Comparison of ENCODE assay signal across 8 cellular contexts in genomic region chr16:21511315-21512210, GRCh38.
A peak's percentile ranks its signal among the peaks of the same experiment; 100 is the strongest.
DNase-seq lines count a peak whose midpoint lies in the region; ATAC-seq and TF ChIP-seq lines count a peak whose summit lies in the region.
"Not testable (repeated sequence)": the region's sequence is repeated elsewhere in the genome, so short reads cannot be mapped to it uniquely, and the experiment has no call there.

No MANE protein-coding gene starts in this region.

- TF ChIP-seq CTCF in C4-2B (conservative IDR thresholded peaks at IDR 0.05); IMR-90 (conservative IDR thresholded peaks at IDR 0.05; ENCODE audit: low read depth, low read length); right atrium auricular region (IDR thresholded peaks at IDR 0.05): not testable (repeated sequence)

- in situ Hi-C loops in IMR-90 (cut with MboI; ENCODE audit: low sequenced_read_pairs), result not testable (repeated sequence)

- H3K27ac Mint-ChIP-seq in activated naive CD4-positive, alpha-beta T cell treated with anti-CD3 and anti-CD28 coated beads, Interleukin-2, amount 50 U/mL, for 72 hours, result peak overlapping the region; percentile 97 to 100
- peak overlapping the region; percentile 15 to 96 (median 78) for H3K27ac Mint-ChIP-seq in naive thymus-derived CD8-positive, alpha-beta T cell

- H3K27me3 Mint-ChIP-seq in naive thymus-derived CD8-positive, alpha-beta T cell, result not testable (repeated sequence)

- not testable (repeated sequence) for H3K4me3 ChIP-seq in IMR-90 (ENCODE audit: insufficient read depth, low read depth, low read length); ectodermal cell (ENCODE audit: insufficient read depth, low read depth, low read length)
- peak overlapping the region in 1 of 2 donors; percentile 7 for H3K4me3 ChIP-seq in right atrium auricular region

- ATAC-seq in IMR-90 (ENCODE audit: low read depth) (peak; percentile 89), SK-N-SH treated with all-trans-retinoic acid at 6 μM for 48 hours (peak; percentile 85)
- not testable (repeated sequence) for ATAC-seq in activated naive CD4-positive, alpha-beta T cell treated with anti-CD3 and anti-CD28 coated beads, Interleukin-2, amount 50 U/mL, for 72 hours; naive thymus-derived CD8-positive, alpha-beta T cell; stimulated activated naive CD8-positive, alpha-beta T cell treated with anti-CD3 and anti-CD28 coated beads, Interleukin-15, Interleukin-2, amounts not matched to agents 100 U/mL and 50 U/mL, for 24 hours

- H3K79me1 ChIP-seq in IMR-90 (ENCODE audit: low read depth in 1 of 2, low read length in 2 of 2), result peaks cover 8 to 75% of the 10 kb centered on the region in 2 experiments; a peak in 3 of 4 replicates

- H4K8ac ChIP-seq in IMR-90 (ENCODE audit: low read depth in 2 of 2, low read length in 2 of 2), result peak overlapping the region in 1 of 2 experiments; percentile 35; a peak in 1 of 4 replicates

- H2AK9ac ChIP-seq in IMR-90 (replicated peaks; ENCODE audit: low read depth, low read length, poor library complexity), result peak overlapping the region; percentile 78

- peaks cover 95% of the 10 kb centered on the region for H4K20me1 ChIP-seq in IMR-90 (ENCODE audit: insufficient read depth, low read length)

- intact Hi-C loops in IMR-90 (cut with micrococcal nuclease), result not testable (repeated sequence)

- H2BK120ac ChIP-seq in IMR-90 (ENCODE audit: low read depth, low read length), result peak overlapping the region; percentile 53; the same call in 1 of the 2 replicates

- H3K9me3 ChIP-seq in IMR-90 (ENCODE audit: control insufficient read depth, insufficient read depth, low read length); ectodermal cell (ENCODE audit: control insufficient read depth, low read length); right atrium auricular region: not testable (repeated sequence)

- peaks cover 8 to 46% of the 10 kb centered on the region in 2 donors for H3K36me3 Mint-ChIP-seq in activated naive CD4-positive, alpha-beta T cell treated with anti-CD3 and anti-CD28 coated beads, Interleukin-2, amount 50 U/mL, for 72 hours
- peaks cover 0 to 30% (median 0%) of the 10 kb centered on the region in 3 donors for H3K36me3 Mint-ChIP-seq in naive thymus-derived CD8-positive, alpha-beta T cell

- not testable (repeated sequence) for H2BK15ac ChIP-seq in IMR-90 (ENCODE audit: low read depth, low read length)

- not testable (repeated sequence) for TF ChIP-seq POLR2A in IMR-90 (IDR thresholded peaks at IDR 0.05; ENCODE audit: low read depth, low read length)

- not testable (repeated sequence) for TF ChIP-seq RAD21 in IMR-90 (IDR thresholded peaks at IDR 0.05; ENCODE audit: low read length)

- H3K4me1 ChIP-seq in IMR-90 (ENCODE audit: control insufficient read depth, insufficient read depth, low read length) (peaks cover 34% of the 10 kb centered on the region), ectodermal cell (ENCODE audit: control insufficient read depth, insufficient read depth, low read length) (peaks cover 19% of the 10 kb centered on the region), right atrium auricular region (peaks cover 0 to 88% of the 10 kb centered on the region in 2 donors)

- CTCF ChIA-PET in IMR-90 (lab: Yijun Ruan, JAX), result not testable (repeated sequence)

- peak overlapping the region; percentile 73; the same call in 1 of the 2 replicates for H3K18ac ChIP-seq in IMR-90 (ENCODE audit: low read depth, low read length)

- dilution Hi-C loops in IMR-90 (cut with HindIII; ENCODE audit: low sequenced_read_pairs, unreplicated experiment), result not testable (repeated sequence)

- not testable (repeated sequence) for BruUV-seq in IMR-90 (replicated peaks; lab: Mats Ljungman, UMichigan)

- peak overlapping the region; percentile 97 for H3K27ac ChIP-seq in C4-2B
- peak overlapping the region; percentile 79; the same call in 1 of the 2 replicates for H3K27ac ChIP-seq in IMR-90 (ENCODE audit: insufficient read depth, low read length)
- H3K27ac ChIP-seq in ectodermal cell (ENCODE audit: insufficient read depth, low read depth, low read length, poor library complexity, severe bottlenecking), result peak overlapping the region; percentile 26
- H3K27ac ChIP-seq in right atrium auricular region, result peak overlapping the region; percentile 83 to 88

- peak overlapping the region; percentile 82 for H3K4me2 ChIP-seq in IMR-90 (ENCODE audit: low read depth, low read length)

- 0 out of 2 replicates have a peak overlapping the region, but pooled peaks have one; percentile 59 for H2BK20ac ChIP-seq in IMR-90 (ENCODE audit: low read depth, low read length)

- WGBS in IMR-90 (ENCODE audit: extremely low coverage in 2 of 2, insufficient read length in 1 of 2), 2 experiments, result 56% methylated on average over 24 of the region's 29 CpGs; no CpG with 5 or more reads in 1 of the 2 experiments
- 88% methylated on average over 29 of the region's 29 CpGs for WGBS in ectodermal cell, 2 experiments

- peak overlapping the region; percentile 65; the same call in 1 of the 2 replicates for H4K5ac ChIP-seq in IMR-90 (ENCODE audit: low read depth, low read length)

- H3K4me3 Mint-ChIP-seq in naive thymus-derived CD8-positive, alpha-beta T cell, result peak overlapping the region in 2 of 10 donors; percentile 22 to 51

- H3K9me3 Mint-ChIP-seq in activated naive CD4-positive, alpha-beta T cell treated with anti-CD3 and anti-CD28 coated beads, Interleukin-2, amount 50 U/mL, for 72 hours; naive thymus-derived CD8-positive, alpha-beta T cell: not testable (repeated sequence)

- H2AK5ac ChIP-seq in IMR-90 (ENCODE audit: low read depth, low read length), result peak overlapping the region; percentile 50

- POLR2A ChIA-PET in IMR-90 (lab: Charles Lee; ENCODE audit: unreplicated experiment), result not testable (repeated sequence)
- POLR2A ChIA-PET in naive thymus-derived CD8-positive, alpha-beta T cell (lab: Charles Lee), result interaction anchor here (1.6 kb wide), 1 partner anchor 10 kb away, joined by 4 read pairs; no protein-coding TSS in a partner anchor

- H3K56ac ChIP-seq in IMR-90 (ENCODE audit: extremely low read depth, insufficient read depth, low read length), result not testable (repeated sequence)

- 0 out of 2 replicates have a peak overlapping the region, but pooled peaks have one; percentile 72 for H3K14ac ChIP-seq in IMR-90 (replicated peaks; ENCODE audit: low read depth, low read length)

- H3K27me3 ChIP-seq in IMR-90 (ENCODE audit: control insufficient read depth, insufficient read depth, low read length); ectodermal cell (ENCODE audit: control insufficient read depth, insufficient read depth, low read length, poor library complexity, severe bottlenecking); right atrium auricular region: not testable (repeated sequence)

- H2AFZ ChIP-seq in IMR-90 (replicated peaks; ENCODE audit: low read length, poor library complexity), result not testable (repeated sequence)

- H3K4ac ChIP-seq in IMR-90 (ENCODE audit: low read depth, low read length), result peak overlapping the region; percentile 87

- peak overlapping the region; percentile 68 for H4K91ac ChIP-seq in IMR-90 (ENCODE audit: insufficient read depth, low read depth, low read length)

- not testable (repeated sequence) for H3K36me3 ChIP-seq in IMR-90 (ENCODE audit: control insufficient read depth, insufficient read depth, low read length); ectodermal cell (ENCODE audit: control insufficient read depth, insufficient read depth, low read length); right atrium auricular region

- peaks cover 37 to 88% (median 80%) of the 10 kb centered on the region in 4 donors for H3K4me1 Mint-ChIP-seq in naive thymus-derived CD8-positive, alpha-beta T cell

- peak; percentile 55 for DNase-seq in IMR-90
- peak in 1 of 2 donors; percentile 51 for DNase-seq in activated naive CD4-positive, alpha-beta T cell treated with anti-CD3 and anti-CD28 coated beads, Interleukin-2, amount 50 U/mL, for 72 hours (ENCODE audit: low spot score in 2 of 2)
- DNase-seq in right atrium auricular region (ENCODE audit: low spot score), result peak; percentile 91
- peak in 3 of 10 donors; percentile 0 to 54 (median 19) for DNase-seq in naive thymus-derived CD8-positive, alpha-beta T cell
- peak; percentile 7 for DNase-seq in stimulated activated naive CD8-positive, alpha-beta T cell treated with anti-CD3 and anti-CD28 coated beads, Interleukin-15, Interleukin-2, amounts not matched to agents 100 U/mL and 50 U/mL, for 24 hours

- not testable (repeated sequence) for H3K23ac ChIP-seq in IMR-90 (ENCODE audit: low read depth, low read length)

- H3K9ac ChIP-seq in IMR-90 (ENCODE audit: low read depth, low read length), result not testable (repeated sequence)

- peak overlapping the region; percentile 84 for H2BK5ac ChIP-seq in IMR-90 (ENCODE audit: low read depth, low read length, poor library complexity, severe bottlenecking)

- peaks cover 41% of the 10 kb centered on the region for H3K9me1 ChIP-seq in IMR-90 (ENCODE audit: insufficient read depth, low read length)

TF ChIP-seq in IMR-90, 13 proteins besides CTCF, POLR2A, EP300 and RAD21:
- peak; percentile 72 for TF ChIP-seq NFE2L2 (IDR thresholded peaks at IDR 0.05; ENCODE audit: low read depth, low read length)
- TF ChIP-seq BHLHE40 (IDR thresholded peaks at IDR 0.05; ENCODE audit: low read depth, low read length), result 0 out of 2 replicates have a peak, but pooled peaks have one; percentile 15
- peak; percentile 37; the same call in 1 of the 2 replicates for TF ChIP-seq FOS (IDR thresholded peaks at IDR 0.05; ENCODE audit: low read depth, low read length)

Comparison
In these comparisons a context has a peak if more than half of its experiments do, and no peak if none do; other contexts are left out.
1. H3K27ac ChIP-seq: peak in every context shown above with its lines; median percentile 97 in C4-2B; 86 in right atrium auricular region; 79 in IMR-90; 26 in ectodermal cell.